Comparison of ENCODE assay signal across 10 cellular contexts in genomic region chr7:132004528-132004927, GRCh38.
DNase-seq lines count a peak whose midpoint lies in the region; ATAC-seq and TF ChIP-seq lines count a peak whose summit lies in the region.
"Had no signal": no experiment of that assay in that cellular context is flagged by ENCODE, and none has a peak within 500 bp of the region (broad histone marks: within the 10 kb centered on the region; RNA-seq: fewer than 3 reads in every experiment).

No MANE protein-coding gene starts in this region.

- H3F3A ChIP-seq in SK-N-SH (replicated peaks; ENCODE audit: insufficient read depth), result peaks cover 23% of the 10 kb centered on the region

- WGBS in SK-N-SH (ENCODE audit: low lambda C conversion rate), result 48% methylated on average over 4 of the region's 5 CpGs
- 30 to 31% methylated on average over 5 of the region's 5 CpGs for WGBS in heart right ventricle, 2 donors

- TF ChIP-seq POLR2A in breast epithelium (IDR thresholded peaks at IDR 0.05) (no peak), uterus (IDR thresholded peaks at IDR 0.05) (no peak)

- peaks cover 4 to 9% of the 10 kb centered on the region in 2 donors for H3K9me3 ChIP-seq in breast epithelium
- H3K9me3 ChIP-seq in SK-N-SH, result peaks cover 20% of the 10 kb centered on the region
- H3K9me3 ChIP-seq in heart right ventricle, result peaks cover 0 to 18% (median 4%) of the 10 kb centered on the region in 11 donors
- no peaks in the 10 kb centered on the region for H3K9me3 ChIP-seq in uterus
- H3K9me3 ChIP-seq in CD8-positive, alpha-beta T cell (ENCODE audit: low read length), result no peaks in the 10 kb centered on the region

- no peaks in the 10 kb centered on the region for H4K20me1 ChIP-seq in SK-N-SH (ENCODE audit: insufficient read depth)

- no peak overlapping the region for H3K27ac Mint-ChIP-seq in MCF 10A (ENCODE audit: low read depth, unreplicated experiment)
- H3K27ac Mint-ChIP-seq in CD8-positive, alpha-beta T cell, result no peak overlapping the region
- H3K27ac Mint-ChIP-seq: stimulated activated naive B cell treated with anti-CD40 and anti-IgM and Interleukin-4, amounts not matched to agents 10 μg/mL and 1 μg/mL and 100 μg/mL, for 72 hours had no signal

- peak overlapping the region; percentile 12; the same call in 1 of the 2 replicates for H3K9ac ChIP-seq in SK-N-SH

- no peaks in the 10 kb centered on the region for H3K36me3 Mint-ChIP-seq in MCF 10A (ENCODE audit: insufficient read depth, unreplicated experiment)
- no peaks in the 10 kb centered on the region for H3K36me3 Mint-ChIP-seq in CD8-positive, alpha-beta T cell

- TF ChIP-seq RAD21 in SK-N-SH (IDR thresholded peaks at IDR 0.05; ENCODE audit: low read length), result peak; percentile 58

- BruUV-seq in MCF 10A (replicated peaks; lab: Mats Ljungman, UMichigan), result no TSS peak

- H3K27me3 ChIP-seq in breast epithelium (no peaks in the 10 kb centered on the region), SK-N-SH (ENCODE audit: insufficient read depth) (no peaks in the 10 kb centered on the region), heart right ventricle (peaks cover 0 to 3% (median 0%) of the 10 kb centered on the region in 7 donors), uterus (no peaks in the 10 kb centered on the region)
- H3K27me3 ChIP-seq in CD8-positive, alpha-beta T cell (ENCODE audit: insufficient read depth, low read length), result no peaks in the 10 kb centered on the region

- TF ChIP-seq CTCF in MCF 10A (IDR thresholded peaks at IDR 0.05; ENCODE audit: unreplicated experiment) (no peak), breast epithelium (IDR thresholded peaks at IDR 0.05) (peak in 1 of 3 donors; percentile 24), SK-N-SH (IDR thresholded peaks at IDR 0.05) (peak; percentile 66), heart right ventricle (IDR thresholded peaks at IDR 0.05) (peak in 8 of 9 donors; percentile 9 to 63 (median 49)), uterus (IDR thresholded peaks at IDR 0.05) (peak; percentile 17 to 38 (median 23))
- TF ChIP-seq CTCF in CD8-positive, alpha-beta T cell (IDR thresholded peaks at IDR 0.05), result no peak

- peaks cover 24% of the 10 kb centered on the region for H3K27me3 Mint-ChIP-seq in MCF 10A (ENCODE audit: insufficient read depth, unreplicated experiment)
- H3K27me3 Mint-ChIP-seq in CD8-positive, alpha-beta T cell (ENCODE audit: low read depth), result no peaks in the 10 kb centered on the region
- H3K27me3 Mint-ChIP-seq: stimulated activated naive B cell treated with anti-CD40 and anti-IgM and Interleukin-4, amounts not matched to agents 10 μg/mL and 1 μg/mL and 100 μg/mL, for 72 hours had no signal

- peak overlapping the region; percentile 43; the same call in 1 of the 2 replicates for H2AFZ ChIP-seq in SK-N-SH (ENCODE audit: low read depth)

- no peaks in the 10 kb centered on the region for H3K9me2 ChIP-seq in SK-N-SH

- no peaks in the 10 kb centered on the region for H3K4me1 Mint-ChIP-seq in MCF 10A (ENCODE audit: insufficient read depth, unreplicated experiment)
- H3K4me1 Mint-ChIP-seq in CD8-positive, alpha-beta T cell (ENCODE audit: low read depth), result no peaks in the 10 kb centered on the region
- H3K4me1 Mint-ChIP-seq: stimulated activated naive B cell treated with anti-CD40 and anti-IgM and Interleukin-4, amounts not matched to agents 10 μg/mL and 1 μg/mL and 100 μg/mL, for 72 hours had no signal

- peak; percentile 41 to 54; a peak in 2 of 4 replicates for TF ChIP-seq EP300 in SK-N-SH (IDR thresholded peaks at IDR 0.05; ENCODE audit: borderline replicate concordance in 1 of 2, low read depth in 1 of 2, low read length in 1 of 2)

- intact Hi-C loops in MCF 10A (cut with micrococcal nuclease), result no loop called here
- intact Hi-C loops in breast epithelium (cut with DNase I; ENCODE audit: low total_unique reads), result no loop called here
- intact Hi-C loops in heart right ventricle (cut with DNase I), result loop anchor here in 8 of 10 donors (2.0 to 10.0 kb wide), 7 partner anchors 60 to 570 kb away; partner anchors contain the start of gene PLXNA4 (in 1 of the 8)
- intact Hi-C loops in uterus (cut with DNase I; ENCODE audit: low total_unique reads), result no loop called here
- intact Hi-C loops in CD8-positive, alpha-beta T cell (cut with DNase I, micrococcal nuclease), result no loop called here

- POLR2A ChIA-PET in MCF 10A (lab: Yijun Ruan, JAX), result interaction anchor here (1.1 kb wide), 1 partner anchor 10 kb away, joined by 3 read pairs; no protein-coding TSS in a partner anchor
- POLR2A ChIA-PET in SK-N-SH (lab: Yijun Ruan, JAX), result no interaction called here
- POLR2A ChIA-PET in CD8-positive, alpha-beta T cell (lab: Charles Lee), result no interaction called here

- H3K4me1 ChIP-seq in breast epithelium (no peaks in the 10 kb centered on the region), SK-N-SH (ENCODE audit: control insufficient read depth in 1 of 2, insufficient read depth in 2 of 2, low read depth in 1 of 2, low read length in 1 of 2) (peaks cover 6 to 10% of the 10 kb centered on the region in 2 experiments; a peak in 3 of 4 replicates), heart right ventricle (peaks cover 0 to 6% (median 0%) of the 10 kb centered on the region in 9 donors), uterus (no peaks in the 10 kb centered on the region)
- no peaks in the 10 kb centered on the region for H3K4me1 ChIP-seq in CD8-positive, alpha-beta T cell (ENCODE audit: insufficient read depth, low read length)

- CTCF ChIA-PET in MCF 10A (lab: Yijun Ruan, JAX) (interaction anchor here (0.5 to 1.3 kb wide), 4 partner anchors 40 to 350 kb away, joined by 3 to 4 read pairs (median 3); no protein-coding TSS in a partner anchor), SK-N-SH (lab: Yijun Ruan, JAX) (interaction anchor here (0.5 to 1.6 kb wide), 9 partner anchors 10 to 573 kb away, joined by 3 to 5 read pairs (median 3); no protein-coding TSS in a partner anchor)
- CTCF ChIA-PET in CD8-positive, alpha-beta T cell (lab: Charles Lee), result no interaction called here

- peak overlapping the region; percentile 11; the same call in 1 of the 2 replicates for H3K4me2 ChIP-seq in SK-N-SH

- H3K27ac ChIP-seq in breast epithelium, result no peak overlapping the region
- H3K27ac ChIP-seq in SK-N-SH (ENCODE audit: low read depth in 2 of 2, low read length in 1 of 2), result peak overlapping the region in 1 of 2 experiments; percentile 81; a peak in 2 of 4 replicates
- H3K27ac ChIP-seq in heart right ventricle, result no peak overlapping the region
- H3K27ac ChIP-seq in uterus, result no peak overlapping the region
- H3K27ac ChIP-seq in CD8-positive, alpha-beta T cell (ENCODE audit: low read depth, low read length), result no peak overlapping the region

- H3K79me2 ChIP-seq in SK-N-SH (ENCODE audit: insufficient read depth), result peaks cover 9% of the 10 kb centered on the region

- no peak overlapping the region for H3K4me3 Mint-ChIP-seq in MCF 10A (ENCODE audit: unreplicated experiment)
- no peak overlapping the region for H3K4me3 Mint-ChIP-seq in CD8-positive, alpha-beta T cell
- H3K4me3 Mint-ChIP-seq: stimulated activated naive B cell treated with anti-CD40 and anti-IgM and Interleukin-4, amounts not matched to agents 10 μg/mL and 1 μg/mL and 100 μg/mL, for 72 hours had no signal

- no peaks in the 10 kb centered on the region for H3K36me3 ChIP-seq in breast epithelium
- H3K36me3 ChIP-seq in SK-N-SH (replicated peaks in 1 of 2; ENCODE audit: control insufficient read depth in 1 of 2, insufficient read depth in 2 of 2, low read length in 1 of 2), result peaks cover 0 to 41% of the 10 kb centered on the region in 2 experiments
- no peaks in the 10 kb centered on the region for H3K36me3 ChIP-seq in heart right ventricle
- H3K36me3 ChIP-seq in uterus, result no peaks in the 10 kb centered on the region
- no peaks in the 10 kb centered on the region for H3K36me3 ChIP-seq in CD8-positive, alpha-beta T cell (ENCODE audit: insufficient read depth, low read length)

- peak; percentile 4 for DNase-seq in MCF 10A (ENCODE audit: unreplicated experiment)
- no peak for DNase-seq in breast epithelium (ENCODE audit: low spot score in 2 of 2)
- no peak for DNase-seq in SK-N-SH
- DNase-seq in heart right ventricle, result peak; percentile 25 to 30
- DNase-seq in uterus, result peak; percentile 15 to 16
- DNase-seq in NCI-H526 (lab: John Stamatoyannopoulos, UW), result no peak
- no peak for DNase-seq in CD8-positive, alpha-beta T cell
- DNase-seq: ACHN; stimulated activated naive B cell treated with anti-CD40 and anti-IgM and Interleukin-4, amounts not matched to agents 10 μg/mL and 1 μg/mL and 100 μg/mL, for 72 hours had no signal

- no peak overlapping the region for H3K4me3 ChIP-seq in breast epithelium
- no peak overlapping the region for H3K4me3 ChIP-seq in SK-N-SH (ENCODE audit: low read depth in 2 of 2, low read length in 1 of 2)
- H3K4me3 ChIP-seq in heart right ventricle, result no peak overlapping the region
- H3K4me3 ChIP-seq in uterus, result no peak overlapping the region
- no peak overlapping the region for H3K4me3 ChIP-seq in CD8-positive, alpha-beta T cell (ENCODE audit: low read depth, low read length)

- ATAC-seq in heart right ventricle (peak in 7 of 8 donors; percentile 75 to 89 (median 86)), HG03442 (IDR thresholded peaks at IDR 0.05; ENCODE audit: unreplicated experiment) (no peak)
- ATAC-seq in CD8-positive, alpha-beta T cell, result no peak
- ATAC-seq: stimulated activated naive B cell treated with anti-CD40 and anti-IgM and Interleukin-4, amounts not matched to agents 10 μg/mL and 1 μg/mL and 100 μg/mL, for 72 hours had no signal

- no peaks in the 10 kb centered on the region for H3K9me3 Mint-ChIP-seq in MCF 10A (ENCODE audit: unreplicated experiment)
- peaks cover 7% of the 10 kb centered on the region for H3K9me3 Mint-ChIP-seq in CD8-positive, alpha-beta T cell

TF ChIP-seq in SK-N-SH, 30 proteins besides CTCF, POLR2A, EP300 and RAD21 (continues in another document):
- TF ChIP-seq GABPA (IDR thresholded peaks at IDR 0.05; ENCODE audit: low read depth), result no peak
- peak; percentile 94 for TF ChIP-seq PBX3 (IDR thresholded peaks at IDR 0.05)
- TF ChIP-seq JUND (IDR thresholded peaks at IDR 0.05), result peak; percentile 53
- no peak for TF ChIP-seq RFX5 (IDR thresholded peaks at IDR 0.05; ENCODE audit: low read length)
- peak; percentile 42 for TF ChIP-seq SMC3 (IDR thresholded peaks at IDR 0.05; ENCODE audit: low read depth, low read length)
- peak; percentile 54; the same call in 1 of the 2 replicates for TF ChIP-seq RXRA (IDR thresholded peaks at IDR 0.05; ENCODE audit: borderline replicate concordance, low read depth)
- peak; percentile 75; the same call in 1 of the 2 replicates for TF ChIP-seq NFIC (IDR thresholded peaks at IDR 0.05; ENCODE audit: borderline replicate concordance)

Comparison
In these comparisons a context has a peak if more than half of its experiments do, and no peak if none do; other contexts are left out.
1. DNase-seq: peak in MCF 10A (single experiment), heart right ventricle (2 of 2) and uterus (2 of 2); none in breast epithelium (0 of 2), SK-N-SH (single experiment), NCI-H526 (0 of 2) and CD8-positive, alpha-beta T cell (0 of 7).
2. CTCF ChIP-seq: peak in SK-N-SH (single experiment), heart right ventricle (8 of 9) and uterus (4 of 4); none in MCF 10A (single experiment) and CD8-positive, alpha-beta T cell (single experiment).
3. ATAC-seq: peak in heart right ventricle (7 of 8); none in HG03442 (single experiment) and CD8-positive, alpha-beta T cell (single experiment).
4. intact Hi-C loops: an anchor here in heart right ventricle (2.0 to 10.0 kb wide); none called in MCF 10A, breast epithelium, uterus and CD8-positive, alpha-beta T cell.